ENCODE assay signal across 15 cellular contexts in genomic region chr5:35096209-35096608, GRCh38.
"Had no signal": no experiment of that assay in that cellular context is flagged by ENCODE, and none has a peak within 500 bp of the region (broad histone marks: within the 10 kb centered on the region; RNA-seq: fewer than 3 reads in every experiment).

No MANE protein-coding gene starts in this region.

- H3K27ac ChIP-seq: cardiac muscle cell, gastrocnemius medialis, heart left ventricle, psoas muscle had no signal

- H3K27me3 ChIP-seq: cardiac muscle cell, gastrocnemius medialis, heart left ventricle had no signal

- ATAC-seq: activated CD4-positive, alpha-beta T cell treated with anti-CD3 and anti-CD28 coated beads for 36 hours; effector memory CD8-positive, alpha-beta T cell; gastrocnemius medialis; heart left ventricle; naive thymus-derived CD4-positive, alpha-beta T cell; psoas muscle; right cardiac atrium; stimulated activated naive CD8-positive, alpha-beta T cell treated with anti-CD3 and anti-CD28 coated beads, Interleukin-15, amount 100 ng/mL, for 72 hours; WTC11 had no signal

- DNase-seq: activated CD4-positive, alpha-beta T cell treated with anti-CD3 and anti-CD28 coated beads for 36 hours; activated CD4-positive, alpha-beta T cell treated with anti-CD3 and anti-CD28 coated beads, Interleukin-2, amount 50 U/mL, for 48 hours; effector memory CD8-positive, alpha-beta T cell; gastrocnemius medialis; heart left ventricle; kidney glomerular epithelial cell; naive thymus-derived CD4-positive, alpha-beta T cell; psoas muscle; right cardiac atrium; stimulated activated CD4-positive, alpha-beta T cell treated with anti-CD3 and anti-CD28 coated beads, Interleukin-15, amount 100 ng/mL, for 24 hours; stimulated activated CD4-positive, alpha-beta T cell treated with anti-CD3 and anti-CD28 coated beads, Interleukin-2, amount 100 ng/mL, for 48 hours; stimulated activated naive CD8-positive, alpha-beta T cell treated with anti-CD3 and anti-CD28 coated beads, Interleukin-15, amount 100 ng/mL, for 72 hours; SW 1271 had no signal
